ENCODE assay signal across 12 cellular contexts in genomic region chr7:43364391-43364790, GRCh38.
A peak's percentile ranks its signal among the peaks of the same experiment; 100 is the strongest.
DNase-seq lines count a peak whose midpoint lies in the region; ATAC-seq and TF ChIP-seq lines count a peak whose summit lies in the region.
"Had no signal": no experiment of that assay in that cellular context is flagged by ENCODE, and none has a peak within 500 bp of the region (broad histone marks: within the 10 kb centered on the region; RNA-seq: fewer than 3 reads in every experiment).

No MANE protein-coding gene starts in this region.

- H3K9me3 Mint-ChIP-seq in GM23338: no peaks in the 10 kb centered on the region; the same call in 2 of the 3 replicates
- H3K9me3 Mint-ChIP-seq in glutamatergic neuron (ENCODE audit: unreplicated experiment): peaks cover 18% of the 10 kb centered on the region
- H3K9me3 Mint-ChIP-seq in activated T-cell treated with anti-CD3 and anti-CD28 coated beads, Interleukin-2, amount 50 U/mL, for 4 hours: no peaks in the 10 kb centered on the region
- H3K9me3 Mint-ChIP-seq: CD4-positive, alpha-beta T cell had no signal

- no peak overlapping the region for H3K27ac Mint-ChIP-seq in GM23338
- peak overlapping the region; percentile 99 for H3K27ac Mint-ChIP-seq in glutamatergic neuron (ENCODE audit: unreplicated experiment)
- H3K27ac Mint-ChIP-seq: CD4-positive, alpha-beta T cell had no signal

- TF ChIP-seq CTCF in GM23338 (conservative IDR thresholded peaks at IDR 0.05; ENCODE audit: low read depth in 2 of 2) (no peak), glutamatergic neuron (IDR thresholded peaks at IDR 0.05; ENCODE audit: partially characterized antibody, unreplicated experiment) (no peak)

- H3K36me3 Mint-ChIP-seq in GM23338 (ENCODE audit: low read depth) (no peaks in the 10 kb centered on the region; the same call in 2 of the 3 replicates), glutamatergic neuron (ENCODE audit: unreplicated experiment) (peaks cover 5% of the 10 kb centered on the region)
- H3K36me3 Mint-ChIP-seq in activated T-cell treated with anti-CD3 and anti-CD28 coated beads, Interleukin-2, amount 50 U/mL, for 4 hours (ENCODE audit: insufficient read depth): no peaks in the 10 kb centered on the region

- no peaks in the 10 kb centered on the region for H4K20me1 ChIP-seq in GM23338 (replicated peaks; ENCODE audit: insufficient read depth)

- peak; percentile 48 for ATAC-seq in GM23338
- ATAC-seq in activated T-cell treated with anti-CD3 and anti-CD28 coated beads, Interleukin-2, amount 50 U/mL, for 4 hours: no peak
- ATAC-seq in HG02588 (IDR thresholded peaks at IDR 0.05; ENCODE audit: unreplicated experiment): no peak

- DNase-seq in NCI-H748 (lab: John Stamatoyannopoulos, UW; ENCODE audit: unreplicated experiment): peak; percentile 20
- no peak for DNase-seq in NCI-H748 treated with DMSO at 0.1 percent for 48 hours (lab: John Stamatoyannopoulos, UW)
- no peak for DNase-seq in GM23338 (ENCODE audit: low spot score)
- DNase-seq in NCI-H345 (lab: John Stamatoyannopoulos, UW): peak; percentile 48
- DNase-seq in glutamatergic neuron: no peak
- no peak for DNase-seq in activated T-cell treated with anti-CD3 and anti-CD28 coated beads, Interleukin-2, amount 50 U/mL, for 4 hours
- DNase-seq: Caco-2; CD4-positive, alpha-beta T cell had no signal

- no peaks in the 10 kb centered on the region for H3K79me2 ChIP-seq in GM23338 (replicated peaks; ENCODE audit: insufficient read depth)

- H3K4me3 ChIP-seq in GM23338: no peak overlapping the region
- H3K4me3 ChIP-seq: HAP-1 had no signal

- no peaks in the 10 kb centered on the region for H3K4me1 ChIP-seq in GM23338 (ENCODE audit: insufficient read depth)
- H3K4me1 ChIP-seq: Caco-2, HAP-1 had no signal

- no peaks in the 10 kb centered on the region; the same call in 1 of the 2 replicates for H3K9me2 ChIP-seq in GM23338 (ENCODE audit: insufficient read depth)

- H3K4me3 Mint-ChIP-seq in GM23338: no peak overlapping the region
- no peak overlapping the region for H3K4me3 Mint-ChIP-seq in glutamatergic neuron (ENCODE audit: unreplicated experiment)
- H3K4me3 Mint-ChIP-seq in activated T-cell treated with anti-CD3 and anti-CD28 coated beads, Interleukin-2, amount 50 U/mL, for 4 hours: no peak overlapping the region
- H3K4me3 Mint-ChIP-seq: CD4-positive, alpha-beta T cell had no signal

- H3K27me3 ChIP-seq in GM23338 (ENCODE audit: insufficient read depth): no peaks in the 10 kb centered on the region

- no peaks in the 10 kb centered on the region for H3F3A ChIP-seq in GM23338 (replicated peaks; ENCODE audit: low read depth)

- H3K36me3 ChIP-seq in GM23338 (ENCODE audit: insufficient read depth): no peaks in the 10 kb centered on the region
- H3K36me3 ChIP-seq: HAP-1 had no signal

- no peak overlapping the region for H2AFZ ChIP-seq in GM23338

- peaks cover 6% of the 10 kb centered on the region for H3K27me3 Mint-ChIP-seq in GM23338 (ENCODE audit: insufficient read depth, low read depth, poor library complexity)
- H3K27me3 Mint-ChIP-seq in glutamatergic neuron (ENCODE audit: unreplicated experiment): peaks cover 10% of the 10 kb centered on the region
- H3K27me3 Mint-ChIP-seq in activated T-cell treated with anti-CD3 and anti-CD28 coated beads, Interleukin-2, amount 50 U/mL, for 4 hours (ENCODE audit: low read depth): peaks cover 3% of the 10 kb centered on the region

- no peak overlapping the region for H3K4me2 ChIP-seq in GM23338

- H3K27ac ChIP-seq in GM23338 (ENCODE audit: low read depth): no peak overlapping the region
- H3K27ac ChIP-seq: C4-2B, HL-60 had no signal

- H3K4me1 Mint-ChIP-seq in GM23338: peaks cover 14% of the 10 kb centered on the region
- H3K4me1 Mint-ChIP-seq in glutamatergic neuron (ENCODE audit: low read depth, unreplicated experiment): peaks cover 28% of the 10 kb centered on the region
- no peaks in the 10 kb centered on the region for H3K4me1 Mint-ChIP-seq in activated T-cell treated with anti-CD3 and anti-CD28 coated beads, Interleukin-2, amount 50 U/mL, for 4 hours (ENCODE audit: low read depth)

TF ChIP-seq in GM23338, 12 proteins besides CTCF, POLR2A, EP300 and RAD21 (continues in another document):
- no peak for TF ChIP-seq NANOG (IDR thresholded peaks at IDR 0.05; ENCODE audit: borderline replicate concordance)
- TF ChIP-seq, protein P1, sequence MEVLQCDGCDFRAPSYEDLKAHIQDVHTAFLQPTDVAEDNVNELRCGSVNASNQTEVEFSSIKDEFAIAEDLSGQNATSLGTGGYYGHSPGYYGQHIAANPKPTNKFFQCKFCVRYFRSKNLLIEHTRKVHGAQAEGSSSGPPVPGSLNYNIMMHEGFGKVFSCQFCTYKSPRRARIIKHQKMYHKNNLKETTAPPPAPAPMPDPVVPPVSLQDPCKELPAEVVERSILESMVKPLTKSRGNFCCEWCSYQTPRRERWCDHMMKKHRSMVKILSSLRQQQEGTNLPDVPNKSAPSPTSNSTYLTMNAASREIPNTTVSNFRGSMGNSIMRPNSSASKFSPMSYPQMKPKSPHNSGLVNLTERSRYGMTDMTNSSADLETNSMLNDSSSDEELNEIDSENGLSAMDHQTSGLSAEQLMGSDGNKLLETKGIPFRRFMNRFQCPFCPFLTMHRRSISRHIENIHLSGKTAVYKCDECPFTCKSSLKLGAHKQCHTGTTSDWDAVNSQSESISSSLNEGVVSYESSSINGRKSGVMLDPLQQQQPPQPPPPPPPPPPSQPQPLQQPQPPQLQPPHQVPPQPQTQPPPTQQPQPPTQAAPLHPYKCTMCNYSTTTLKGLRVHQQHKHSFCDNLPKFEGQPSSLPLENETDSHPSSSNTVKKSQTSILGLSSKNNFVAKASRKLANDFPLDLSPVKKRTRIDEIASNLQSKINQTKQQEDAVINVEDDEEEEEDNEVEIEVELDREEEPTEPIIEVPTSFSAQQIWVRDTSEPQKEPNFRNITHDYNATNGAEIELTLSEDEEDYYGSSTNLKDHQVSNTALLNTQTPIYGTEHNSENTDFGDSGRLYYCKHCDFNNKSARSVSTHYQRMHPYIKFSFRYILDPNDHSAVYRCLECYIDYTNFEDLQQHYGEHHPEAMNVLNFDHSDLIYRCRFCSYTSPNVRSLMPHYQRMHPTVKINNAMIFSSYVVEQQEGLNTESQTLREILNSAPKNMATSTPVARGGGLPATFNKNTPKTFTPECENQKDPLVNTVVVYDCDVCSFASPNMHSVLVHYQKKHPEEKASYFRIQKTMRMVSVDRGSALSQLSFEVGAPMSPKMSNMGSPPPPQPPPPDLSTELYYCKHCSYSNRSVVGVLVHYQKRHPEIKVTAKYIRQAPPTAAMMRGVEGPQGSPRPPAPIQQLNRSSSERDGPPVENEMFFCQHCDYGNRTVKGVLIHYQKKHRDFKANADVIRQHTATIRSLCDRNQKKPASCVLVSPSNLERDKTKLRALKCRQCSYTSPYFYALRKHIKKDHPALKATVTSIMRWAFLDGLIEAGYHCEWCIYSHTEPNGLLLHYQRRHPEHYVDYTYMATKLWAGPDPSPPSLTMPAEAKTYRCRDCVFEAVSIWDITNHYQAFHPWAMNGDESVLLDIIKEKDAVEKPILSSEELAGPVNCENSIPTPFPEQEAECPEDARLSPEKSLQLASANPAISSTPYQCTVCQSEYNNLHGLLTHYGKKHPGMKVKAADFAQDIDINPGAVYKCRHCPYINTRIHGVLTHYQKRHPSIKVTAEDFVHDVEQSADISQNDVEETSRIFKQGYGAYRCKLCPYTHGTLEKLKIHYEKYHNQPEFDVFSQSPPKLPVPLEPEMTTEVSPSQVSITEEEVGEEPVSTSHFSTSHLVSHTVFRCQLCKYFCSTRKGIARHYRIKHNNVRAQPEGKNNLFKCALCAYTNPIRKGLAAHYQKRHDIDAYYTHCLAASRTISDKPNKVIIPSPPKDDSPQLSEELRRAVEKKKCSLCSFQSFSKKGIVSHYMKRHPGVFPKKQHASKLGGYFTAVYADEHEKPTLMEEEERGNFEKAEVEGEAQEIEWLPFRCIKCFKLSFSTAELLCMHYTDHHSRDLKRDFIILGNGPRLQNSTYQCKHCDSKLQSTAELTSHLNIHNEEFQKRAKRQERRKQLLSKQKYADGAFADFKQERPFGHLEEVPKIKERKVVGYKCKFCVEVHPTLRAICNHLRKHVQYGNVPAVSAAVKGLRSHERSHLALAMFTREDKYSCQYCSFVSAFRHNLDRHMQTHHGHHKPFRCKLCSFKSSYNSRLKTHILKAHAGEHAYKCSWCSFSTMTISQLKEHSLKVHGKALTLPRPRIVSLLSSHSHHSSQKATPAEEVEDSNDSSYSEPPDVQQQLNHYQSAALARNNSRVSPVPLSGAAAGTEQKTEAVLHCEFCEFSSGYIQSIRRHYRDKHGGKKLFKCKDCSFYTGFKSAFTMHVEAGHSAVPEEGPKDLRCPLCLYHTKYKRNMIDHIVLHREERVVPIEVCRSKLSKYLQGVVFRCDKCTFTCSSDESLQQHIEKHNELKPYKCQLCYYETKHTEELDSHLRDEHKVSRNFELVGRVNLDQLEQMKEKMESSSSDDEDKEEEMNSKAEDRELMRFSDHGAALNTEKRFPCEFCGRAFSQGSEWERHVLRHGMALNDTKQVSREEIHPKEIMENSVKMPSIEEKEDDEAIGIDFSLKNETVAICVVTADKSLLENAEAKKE (CRISPR knock-in tag; IDR thresholded peaks at IDR 0.05): no peak
- no peak for TF ChIP-seq ZNF114 (CRISPR knock-in tag; IDR thresholded peaks at IDR 0.05)
- no peak for TF ChIP-seq EZH2 (IDR thresholded peaks at IDR 0.05; ENCODE audit: low read depth, unreplicated experiment)
- TF ChIP-seq CREB1 (CRISPR knock-in tag; IDR thresholded peaks at IDR 0.05; ENCODE audit: low read depth): no peak
- no peak for TF ChIP-seq POLR2AphosphoS5 (IDR thresholded peaks at IDR 0.05; ENCODE audit: low read depth)
- no peak for TF ChIP-seq JUNB (IDR thresholded peaks at IDR 0.05; ENCODE audit: unreplicated experiment)
- TF ChIP-seq, protein P2, sequence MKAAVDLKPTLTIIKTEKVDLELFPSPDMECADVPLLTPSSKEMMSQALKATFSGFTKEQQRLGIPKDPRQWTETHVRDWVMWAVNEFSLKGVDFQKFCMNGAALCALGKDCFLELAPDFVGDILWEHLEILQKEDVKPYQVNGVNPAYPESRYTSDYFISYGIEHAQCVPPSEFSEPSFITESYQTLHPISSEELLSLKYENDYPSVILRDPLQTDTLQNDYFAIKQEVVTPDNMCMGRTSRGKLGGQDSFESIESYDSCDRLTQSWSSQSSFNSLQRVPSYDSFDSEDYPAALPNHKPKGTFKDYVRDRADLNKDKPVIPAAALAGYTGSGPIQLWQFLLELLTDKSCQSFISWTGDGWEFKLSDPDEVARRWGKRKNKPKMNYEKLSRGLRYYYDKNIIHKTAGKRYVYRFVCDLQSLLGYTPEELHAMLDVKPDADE (IDR thresholded peaks at IDR 0.05): no peak
- no peak for TF ChIP-seq EZH2phosphoT487 (IDR thresholded peaks at IDR 0.05; ENCODE audit: unreplicated experiment)

Comparison
In these comparisons a context has a peak if more than half of its experiments do, and no peak if none do; other contexts are left out.
1. DNase-seq: peak in NCI-H748 (single experiment) and NCI-H345 (single experiment); none in NCI-H748 treated with DMSO at 0.1 percent for 48 hours (single experiment), GM23338 (single experiment), glutamatergic neuron (single experiment) and activated T-cell treated with anti-CD3 and anti-CD28 coated beads, Interleukin-2, amount 50 U/mL, for 4 hours (single experiment).